In the genomic region with DNA sequence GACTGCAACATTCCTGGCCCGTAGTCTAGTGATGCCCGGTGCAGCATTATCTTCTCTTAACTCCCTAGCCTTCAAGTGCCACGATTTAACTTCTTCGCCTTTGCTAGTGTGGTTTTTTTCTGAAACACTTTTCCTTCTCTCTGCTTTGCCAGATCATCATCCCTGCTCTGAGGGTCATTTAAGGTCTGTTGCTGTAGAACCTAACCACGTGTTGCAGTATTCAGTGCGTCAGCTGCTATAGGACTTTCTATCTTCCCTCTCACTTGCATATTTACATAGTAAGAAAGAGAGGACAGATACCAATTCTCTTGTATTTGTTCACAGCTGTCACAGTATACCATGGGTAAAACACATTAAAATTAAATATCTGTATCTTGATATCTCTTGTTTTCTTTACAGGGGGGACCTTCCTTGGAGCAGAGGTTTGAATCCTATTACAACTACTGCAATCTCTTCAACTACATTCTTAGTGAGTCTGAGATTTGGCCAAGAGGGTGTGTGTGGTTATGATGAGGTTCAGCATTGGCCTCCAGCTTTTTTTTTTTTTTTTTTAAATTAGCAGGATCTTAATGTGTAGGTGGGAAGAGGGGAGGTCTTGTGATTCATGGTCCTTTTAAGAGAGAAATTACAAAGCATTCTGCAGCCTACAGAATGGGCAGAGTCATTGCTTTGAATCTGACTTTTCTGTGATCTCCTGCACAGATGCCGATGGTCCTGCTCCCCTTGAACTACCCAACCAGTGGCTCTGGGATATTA, we compare ENCODE assay signal across 2 cellular contexts.
TF ChIP-seq lines count a peak whose summit lies in the region.

No MANE protein-coding gene starts in this region.

TF ChIP-seq in liver, 16 proteins besides CTCF, POLR2A, EP300 and RAD21 (continued from another document):
- TF ChIP-seq REST (IDR thresholded peaks at IDR 0.05), result no peak
- no peak for TF ChIP-seq SP1 (IDR thresholded peaks at IDR 0.05)
TF ChIP-seq in liver: peak in this region for 2.

TF ChIP-seq in SK-N-SH treated with all-trans-retinoic acid at 6 μM for 48 hours, 23 proteins besides CTCF, POLR2A, EP300 and RAD21 (continued from another document):
- TF ChIP-seq, protein P1, sequence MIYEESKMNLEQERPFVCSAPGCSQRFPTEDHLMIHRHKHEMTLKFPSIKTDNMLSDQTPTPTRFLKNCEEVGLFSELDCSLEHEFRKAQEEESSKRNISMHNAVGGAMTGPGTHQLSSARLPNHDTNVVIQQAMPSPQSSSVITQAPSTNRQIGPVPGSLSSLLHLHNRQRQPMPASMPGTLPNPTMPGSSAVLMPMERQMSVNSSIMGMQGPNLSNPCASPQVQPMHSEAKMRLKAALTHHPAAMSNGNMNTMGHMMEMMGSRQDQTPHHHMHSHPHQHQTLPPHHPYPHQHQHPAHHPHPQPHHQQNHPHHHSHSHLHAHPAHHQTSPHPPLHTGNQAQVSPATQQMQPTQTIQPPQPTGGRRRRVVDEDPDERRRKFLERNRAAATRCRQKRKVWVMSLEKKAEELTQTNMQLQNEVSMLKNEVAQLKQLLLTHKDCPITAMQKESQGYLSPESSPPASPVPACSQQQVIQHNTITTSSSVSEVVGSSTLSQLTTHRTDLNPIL (CRISPR knock-in tag; IDR thresholded peaks at IDR 0.05; ENCODE audit: low read depth), result no peak
- TF ChIP-seq, protein P2, sequence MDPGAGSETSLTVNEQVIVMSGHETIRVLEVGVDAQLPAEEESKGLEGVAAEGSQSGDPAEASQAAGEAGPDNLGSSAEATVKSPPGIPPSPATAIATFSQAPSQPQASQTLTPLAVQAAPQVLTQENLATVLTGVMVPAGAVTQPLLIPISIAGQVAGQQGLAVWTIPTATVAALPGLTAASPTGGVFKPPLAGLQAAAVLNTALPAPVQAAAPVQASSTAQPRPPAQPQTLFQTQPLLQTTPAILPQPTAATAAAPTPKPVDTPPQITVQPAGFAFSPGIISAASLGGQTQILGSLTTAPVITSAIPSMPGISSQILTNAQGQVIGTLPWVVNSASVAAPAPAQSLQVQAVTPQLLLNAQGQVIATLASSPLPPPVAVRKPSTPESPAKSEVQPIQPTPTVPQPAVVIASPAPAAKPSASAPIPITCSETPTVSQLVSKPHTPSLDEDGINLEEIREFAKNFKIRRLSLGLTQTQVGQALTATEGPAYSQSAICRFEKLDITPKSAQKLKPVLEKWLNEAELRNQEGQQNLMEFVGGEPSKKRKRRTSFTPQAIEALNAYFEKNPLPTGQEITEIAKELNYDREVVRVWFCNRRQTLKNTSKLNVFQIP (CRISPR knock-in tag; IDR thresholded peaks at IDR 0.05; ENCODE audit: borderline replicate concordance, low read depth), result no peak
- TF ChIP-seq OSR1 (CRISPR knock-in tag; IDR thresholded peaks at IDR 0.05), result no peak
- no peak for TF ChIP-seq ZFP3 (CRISPR knock-in tag; IDR thresholded peaks at IDR 0.05)
- TF ChIP-seq, protein P3, sequence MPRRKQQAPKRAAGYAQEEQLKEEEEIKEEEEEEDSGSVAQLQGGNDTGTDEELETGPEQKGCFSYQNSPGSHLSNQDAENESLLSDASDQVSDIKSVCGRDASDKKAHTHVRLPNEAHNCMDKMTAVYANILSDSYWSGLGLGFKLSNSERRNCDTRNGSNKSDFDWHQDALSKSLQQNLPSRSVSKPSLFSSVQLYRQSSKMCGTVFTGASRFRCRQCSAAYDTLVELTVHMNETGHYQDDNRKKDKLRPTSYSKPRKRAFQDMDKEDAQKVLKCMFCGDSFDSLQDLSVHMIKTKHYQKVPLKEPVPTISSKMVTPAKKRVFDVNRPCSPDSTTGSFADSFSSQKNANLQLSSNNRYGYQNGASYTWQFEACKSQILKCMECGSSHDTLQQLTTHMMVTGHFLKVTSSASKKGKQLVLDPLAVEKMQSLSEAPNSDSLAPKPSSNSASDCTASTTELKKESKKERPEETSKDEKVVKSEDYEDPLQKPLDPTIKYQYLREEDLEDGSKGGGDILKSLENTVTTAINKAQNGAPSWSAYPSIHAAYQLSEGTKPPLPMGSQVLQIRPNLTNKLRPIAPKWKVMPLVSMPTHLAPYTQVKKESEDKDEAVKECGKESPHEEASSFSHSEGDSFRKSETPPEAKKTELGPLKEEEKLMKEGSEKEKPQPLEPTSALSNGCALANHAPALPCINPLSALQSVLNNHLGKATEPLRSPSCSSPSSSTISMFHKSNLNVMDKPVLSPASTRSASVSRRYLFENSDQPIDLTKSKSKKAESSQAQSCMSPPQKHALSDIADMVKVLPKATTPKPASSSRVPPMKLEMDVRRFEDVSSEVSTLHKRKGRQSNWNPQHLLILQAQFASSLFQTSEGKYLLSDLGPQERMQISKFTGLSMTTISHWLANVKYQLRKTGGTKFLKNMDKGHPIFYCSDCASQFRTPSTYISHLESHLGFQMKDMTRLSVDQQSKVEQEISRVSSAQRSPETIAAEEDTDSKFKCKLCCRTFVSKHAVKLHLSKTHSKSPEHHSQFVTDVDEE (CRISPR knock-in tag; IDR thresholded peaks at IDR 0.05), result no peak
- TF ChIP-seq ZFP30 (CRISPR knock-in tag; IDR thresholded peaks at IDR 0.05), result no peak
- TF ChIP-seq, protein P4, sequence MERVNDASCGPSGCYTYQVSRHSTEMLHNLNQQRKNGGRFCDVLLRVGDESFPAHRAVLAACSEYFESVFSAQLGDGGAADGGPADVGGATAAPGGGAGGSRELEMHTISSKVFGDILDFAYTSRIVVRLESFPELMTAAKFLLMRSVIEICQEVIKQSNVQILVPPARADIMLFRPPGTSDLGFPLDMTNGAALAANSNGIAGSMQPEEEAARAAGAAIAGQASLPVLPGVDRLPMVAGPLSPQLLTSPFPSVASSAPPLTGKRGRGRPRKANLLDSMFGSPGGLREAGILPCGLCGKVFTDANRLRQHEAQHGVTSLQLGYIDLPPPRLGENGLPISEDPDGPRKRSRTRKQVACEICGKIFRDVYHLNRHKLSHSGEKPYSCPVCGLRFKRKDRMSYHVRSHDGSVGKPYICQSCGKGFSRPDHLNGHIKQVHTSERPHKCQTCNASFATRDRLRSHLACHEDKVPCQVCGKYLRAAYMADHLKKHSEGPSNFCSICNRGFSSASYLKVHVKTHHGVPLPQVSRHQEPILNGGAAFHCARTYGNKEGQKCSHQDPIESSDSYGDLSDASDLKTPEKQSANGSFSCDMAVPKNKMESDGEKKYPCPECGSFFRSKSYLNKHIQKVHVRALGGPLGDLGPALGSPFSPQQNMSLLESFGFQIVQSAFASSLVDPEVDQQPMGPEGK (CRISPR knock-in tag; IDR thresholded peaks at IDR 0.05; ENCODE audit: borderline replicate concordance), result no peak
- TF ChIP-seq GLIS3 (CRISPR knock-in tag; IDR thresholded peaks at IDR 0.05), result no peak
- no peak for TF ChIP-seq ZC3H10 (CRISPR knock-in tag; IDR thresholded peaks at IDR 0.05)
- TF ChIP-seq ZNF8 (CRISPR knock-in tag; IDR thresholded peaks at IDR 0.05), result no peak
